ENCODE assay signal across 32 cellular contexts in the genomic region with DNA sequence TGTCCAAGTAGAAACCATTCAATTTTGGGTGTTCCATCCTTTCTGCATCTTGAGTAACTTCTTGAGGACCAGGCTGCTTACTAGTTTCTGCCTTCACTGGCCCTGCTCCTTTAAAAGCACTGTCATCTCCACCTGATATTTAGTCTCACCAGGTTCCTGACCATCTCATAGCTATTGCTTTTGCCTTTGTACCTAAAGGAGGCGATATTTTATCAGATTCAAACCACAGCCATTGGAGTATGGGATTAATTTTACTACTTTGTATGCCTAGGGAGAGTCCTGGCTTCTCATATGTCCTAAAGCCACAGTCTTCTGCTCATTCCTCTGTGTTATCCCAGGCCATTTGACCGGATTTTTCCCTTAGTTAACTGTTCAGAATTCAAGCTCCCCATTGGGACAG. TPM values are rescaled to one million over a fixed set of nuclear protein-coding genes. Genes with fewer than 3 reads are reported as not detected.
DNase-seq lines count a peak whose midpoint lies in the region; ATAC-seq, FAIRE-seq and TF ChIP-seq lines count a peak whose summit lies in the region.
"Had no signal": no experiment of that assay in that cellular context is flagged by ENCODE, and none has a peak within 500 bp of the region (broad histone marks: within the 10 kb centered on the region; RNA-seq: fewer than 3 reads in every experiment).

No MANE protein-coding gene starts in this region.

- H3K9ac ChIP-seq in SK-N-SH (no peak overlapping the region), endodermal cell (ENCODE audit: extremely low read depth, low read length, poor library complexity, severe bottlenecking) (no peak overlapping the region)

- no peaks in the 10 kb centered on the region for H3K36me3 ChIP-seq in SK-N-SH (replicated peaks in 1 of 2; ENCODE audit: control insufficient read depth in 1 of 2, insufficient read depth in 2 of 2, low read length in 1 of 2)
- no peaks in the 10 kb centered on the region for H3K36me3 ChIP-seq in endodermal cell (ENCODE audit: control insufficient read depth, insufficient read depth, low read length)
- H3K36me3 ChIP-seq in small intestine (ENCODE audit: control insufficient read depth in 2 of 2, insufficient read depth in 2 of 2, low read length in 2 of 2) = no peaks in the 10 kb centered on the region
- H3K36me3 ChIP-seq: left ventricle myocardium inferior, MG63 had no signal

- in situ Hi-C loops in KBM-7 (cut with MboI; ENCODE audit: low pct_unique_long_range_greater_than_20kb, low sequenced_read_pairs) = no loop called here

- ATAC-seq in SK-N-SH treated with all-trans-retinoic acid at 6 μM for 48 hours = no peak; the same call in 2 of the 3 replicates
- no peak for ATAC-seq in GM21528 (IDR thresholded peaks at IDR 0.05; ENCODE audit: low FRiP score, unreplicated experiment)
- ATAC-seq: A549; activated T-cell treated with anti-CD3 and anti-CD28 coated beads, Interleukin-2, amount 50 U/mL, for 72 hours; naive thymus-derived CD8-positive, alpha-beta T cell had no signal

- TF ChIP-seq CTCF in SK-N-SH (IDR thresholded peaks at IDR 0.05) (peak; percentile 11; the same call in 1 of the 2 replicates), endodermal cell (conservative IDR thresholded peaks at IDR 0.05) (peak; percentile 28)

- H3K9me2 ChIP-seq in SK-N-SH = no peaks in the 10 kb centered on the region

- no peak overlapping the region for H3K27ac Mint-ChIP-seq in endodermal cell
- H3K27ac Mint-ChIP-seq: activated B cell treated with CpG ODN at 0.5 μM for 24 hours; activated T-cell treated with anti-CD3 and anti-CD28 coated beads, Interleukin-2, amount 50 U/mL, for 72 hours; B cell; CD8-positive, alpha-beta memory T cell; dendritic cell treated with granulocyte-macrophage colony-stimulating factor and Interleukin-4, amounts not matched to agents 40 ng/mL and 50 ng/mL, for 4 days; naive thymus-derived CD8-positive, alpha-beta T cell had no signal

- POLR2A ChIA-PET in SK-N-SH (lab: Yijun Ruan, JAX) = no interaction called here

- no peak overlapping the region for H3K4me3 ChIP-seq in SK-N-SH (ENCODE audit: low read depth in 2 of 2, low read length in 1 of 2)
- H3K4me3 ChIP-seq in endodermal cell (ENCODE audit: low read length) = no peak overlapping the region
- H3K4me3 ChIP-seq in small intestine (ENCODE audit: low read depth in 1 of 2, low read length in 2 of 2) = no peak overlapping the region
- H3K4me3 ChIP-seq: A549, left ventricle myocardium inferior, MG63, PC-9 had no signal

- CTCF ChIA-PET in SK-N-SH (lab: Yijun Ruan, JAX) = interaction anchor here (0.8 kb wide), 1 partner anchor 133 kb away, joined by 3 read pairs; no protein-coding TSS in a partner anchor

- no peaks in the 10 kb centered on the region for H3K4me1 Mint-ChIP-seq in endodermal cell
- H3K4me1 Mint-ChIP-seq: activated B cell treated with CpG ODN at 0.5 μM for 24 hours; B cell; CD8-positive, alpha-beta memory T cell; central memory CD8-positive, alpha-beta T cell; naive thymus-derived CD8-positive, alpha-beta T cell had no signal

- DNase-seq in SK-N-SH (no peak), NCI-H146 (lab: John Stamatoyannopoulos, UW) (peak; percentile 14), endodermal cell (no peak), small intestine (peak; percentile 16), DMS114 treated with DMSO at 0.1 percent for 48 hours (lab: John Stamatoyannopoulos, UW; ENCODE audit: unreplicated experiment) (no peak), KBM-7 (no peak)
- DNase-seq: activated B cell treated with CpG ODN at 0.5 μM for 24 hours; activated naive CD4-positive, alpha-beta T cell; activated T-cell treated with anti-CD3 and anti-CD28 coated beads, Interleukin-2, amount 50 U/mL, for 72 hours; CD8-positive, alpha-beta memory T cell; GDM1; hypothalamus; IMR-90; left ventricle myocardium inferior; MG63; midbrain; naive thymus-derived CD8-positive, alpha-beta T cell; NCI-H1105 treated with DMSO at 0.1 percent for 48 hours; NCI-H2227 treated with DMSO at 0.1 percent for 48 hours; NCI-H748 treated with DMSO at 0.1 percent for 48 hours; PC-9; SHP77; stimulated activated CD4-positive, alpha-beta T cell treated with anti-CD3 and anti-CD28 coated beads, Interleukin-2, amount 100 ng/mL, for 24 hours; SW 1271; trophoblast cell had no signal

- H3K4me2 ChIP-seq in SK-N-SH = no peak overlapping the region
- H3K4me2 ChIP-seq: A549, PC-9 had no signal

- FAIRE-seq in small intestine (lab: Jason Lieb, UNC) = no peak
- FAIRE-seq: A549, islet of Langerhans had no signal

- H3K27me3 Mint-ChIP-seq in endodermal cell (ENCODE audit: insufficient read depth) = peaks cover 13% of the 10 kb centered on the region
- H3K27me3 Mint-ChIP-seq: activated B cell treated with CpG ODN at 0.5 μM for 24 hours; B cell; dendritic cell treated with granulocyte-macrophage colony-stimulating factor and Interleukin-4, amounts not matched to agents 40 ng/mL and 50 ng/mL, for 4 days had no signal

- H3K9me3 ChIP-seq in SK-N-SH = no peaks in the 10 kb centered on the region
- no peaks in the 10 kb centered on the region for H3K9me3 ChIP-seq in endodermal cell (ENCODE audit: control insufficient read depth, low read length)
- H3K9me3 ChIP-seq in small intestine (ENCODE audit: control insufficient read depth, low read depth) = no peaks in the 10 kb centered on the region
- H3K9me3 ChIP-seq: A549, left ventricle myocardium inferior, MG63 had no signal

- H2AFZ ChIP-seq in SK-N-SH (ENCODE audit: low read depth) = no peak overlapping the region
- H2AFZ ChIP-seq: PC-9 had no signal

- 0 out of 2 replicates have a peak, but pooled peaks have one; percentile 5 for TF ChIP-seq RAD21 in SK-N-SH (IDR thresholded peaks at IDR 0.05; ENCODE audit: low read length)

- no peaks in the 10 kb centered on the region for H3K9me3 Mint-ChIP-seq in endodermal cell
- H3K9me3 Mint-ChIP-seq: activated B cell treated with CpG ODN at 0.5 μM for 24 hours had no signal

- H3K79me2 ChIP-seq in SK-N-SH (ENCODE audit: insufficient read depth) = no peaks in the 10 kb centered on the region

- no peak overlapping the region for H3K27ac ChIP-seq in SK-N-SH (ENCODE audit: low read depth in 2 of 2, low read length in 1 of 2)
- H3K27ac ChIP-seq in endodermal cell (ENCODE audit: low read depth, low read length) = no peak overlapping the region
- no peak overlapping the region for H3K27ac ChIP-seq in small intestine (ENCODE audit: low read depth in 1 of 2, low read length in 1 of 2)
- H3K27ac ChIP-seq: A549, left ventricle myocardium inferior, PC-9 had no signal

- no peaks in the 10 kb centered on the region for H3F3A ChIP-seq in SK-N-SH (replicated peaks; ENCODE audit: insufficient read depth)

- TF ChIP-seq EP300 in SK-N-SH (IDR thresholded peaks at IDR 0.05; ENCODE audit: borderline replicate concordance in 1 of 2, low read depth in 1 of 2, low read length in 1 of 2) = no peak

- WGBS in SK-N-SH (ENCODE audit: low lambda C conversion rate) = 24% methylated on average over 2 of the region's 2 CpGs
- 86 to 92% methylated on average over 2 of the region's 2 CpGs for WGBS in endodermal cell (ENCODE audit: insufficient coverage in 1 of 2, insufficient read length in 1 of 2), 2 experiments
- WGBS in small intestine, 3 donors = 55 to 79% (median 61%) methylated on average over 2 of the region's 2 CpGs

- no peaks in the 10 kb centered on the region for H4K20me1 ChIP-seq in SK-N-SH (ENCODE audit: insufficient read depth)

- H3K4me1 ChIP-seq in SK-N-SH (ENCODE audit: control insufficient read depth in 1 of 2, insufficient read depth in 2 of 2, low read depth in 1 of 2, low read length in 1 of 2) (0 out of 4 replicates have a peak, but pooled peaks cover 0 to 4% of the 10 kb centered on the region in 2 experiments), endodermal cell (ENCODE audit: control insufficient read depth, insufficient read depth, low read length) (no peaks in the 10 kb centered on the region), small intestine (ENCODE audit: control insufficient read depth in 2 of 2, insufficient read depth in 1 of 2, low read depth in 1 of 2, low read length in 1 of 2) (no peaks in the 10 kb centered on the region)
- H3K4me1 ChIP-seq: A549, left ventricle myocardium inferior had no signal

- no peaks in the 10 kb centered on the region for H3K36me3 Mint-ChIP-seq in endodermal cell (ENCODE audit: low read depth)
- H3K36me3 Mint-ChIP-seq: CD8-positive, alpha-beta memory T cell had no signal

- H3K27me3 ChIP-seq in SK-N-SH (ENCODE audit: insufficient read depth) (no peaks in the 10 kb centered on the region), endodermal cell (ENCODE audit: control insufficient read depth, insufficient read depth, low read length, poor library complexity, severe bottlenecking) (peaks cover 23% of the 10 kb centered on the region), small intestine (ENCODE audit: control insufficient read depth in 2 of 2, insufficient read depth in 2 of 2, low read length in 2 of 2) (no peaks in the 10 kb centered on the region)
- H3K27me3 ChIP-seq: MG63 had no signal

- H3K4me3 Mint-ChIP-seq in endodermal cell = no peak overlapping the region
- H3K4me3 Mint-ChIP-seq: activated B cell treated with CpG ODN at 0.5 μM for 24 hours; activated T-cell treated with anti-CD3 and anti-CD28 coated beads, Interleukin-2, amount 50 U/mL, for 72 hours; B cell; CD8-positive, alpha-beta memory T cell; central memory CD8-positive, alpha-beta T cell; dendritic cell treated with granulocyte-macrophage colony-stimulating factor and Interleukin-4, amounts not matched to agents 40 ng/mL and 50 ng/mL, for 4 days; naive thymus-derived CD8-positive, alpha-beta T cell had no signal

TF ChIP-seq in SK-N-SH, 30 proteins besides CTCF, POLR2A, EP300 and RAD21 (continues in another document):
- no peak for TF ChIP-seq TAF1 (IDR thresholded peaks at IDR 0.05; ENCODE audit: borderline replicate concordance, low read depth, low read length)

TF ChIP-seq in SK-N-SH treated with all-trans-retinoic acid at 6 μM for 48 hours, 23 proteins besides CTCF, POLR2A, EP300 and RAD21 (continues in another document):
- TF ChIP-seq ESRRG (CRISPR knock-in tag; IDR thresholded peaks at IDR 0.05) = no peak
- no peak for TF ChIP-seq SNAI2 (CRISPR knock-in tag; IDR thresholded peaks at IDR 0.05)
- no peak for TF ChIP-seq BACH2 (CRISPR knock-in tag; IDR thresholded peaks at IDR 0.05; ENCODE audit: borderline replicate concordance)

RNA-seq across cellular contexts. Expression of a gene that starts 51.8 kb away (rescaled TPM):
- 2.7 and 3.5 TPM in 2 replicates for polyA plus RNA-seq in SK-N-SH (2012; rRNA removed)
- polyA plus RNA-seq in SK-N-SH (2012; cell fraction: cytosol; rRNA removed) = 2.4 and 2.8 TPM in 2 replicates
- 6.6 and 13.1 TPM in 2 replicates for polyA plus RNA-seq in SK-N-SH (2012; cell fraction: nucleus; rRNA removed)
- total RNA-seq in endodermal cell = 10 to 100 TPM; 19.3 to 25.3 TPM
- polyA plus RNA-seq in endodermal cell (2013, experiment 1 of 2) = 31.3 TPM
- polyA plus RNA-seq in endodermal cell (2013, experiment 2 of 2) = 32.4 TPM
- polyA plus RNA-seq in small intestine = 1 to 10 TPM; 1.4 to 3.8 (median 2.2) TPM

Comparison
In these comparisons a context has a peak if more than half of its experiments do, and no peak if none do; other contexts are left out.
1. DNase-seq: peak in NCI-H146 (single experiment) and small intestine (single experiment); none in SK-N-SH (single experiment), endodermal cell (single experiment), DMS114 treated with DMSO at 0.1 percent for 48 hours (single experiment) and KBM-7 (single experiment).